Comparison of ENCODE assay signal across 1 cellular context in the genomic region with DNA sequence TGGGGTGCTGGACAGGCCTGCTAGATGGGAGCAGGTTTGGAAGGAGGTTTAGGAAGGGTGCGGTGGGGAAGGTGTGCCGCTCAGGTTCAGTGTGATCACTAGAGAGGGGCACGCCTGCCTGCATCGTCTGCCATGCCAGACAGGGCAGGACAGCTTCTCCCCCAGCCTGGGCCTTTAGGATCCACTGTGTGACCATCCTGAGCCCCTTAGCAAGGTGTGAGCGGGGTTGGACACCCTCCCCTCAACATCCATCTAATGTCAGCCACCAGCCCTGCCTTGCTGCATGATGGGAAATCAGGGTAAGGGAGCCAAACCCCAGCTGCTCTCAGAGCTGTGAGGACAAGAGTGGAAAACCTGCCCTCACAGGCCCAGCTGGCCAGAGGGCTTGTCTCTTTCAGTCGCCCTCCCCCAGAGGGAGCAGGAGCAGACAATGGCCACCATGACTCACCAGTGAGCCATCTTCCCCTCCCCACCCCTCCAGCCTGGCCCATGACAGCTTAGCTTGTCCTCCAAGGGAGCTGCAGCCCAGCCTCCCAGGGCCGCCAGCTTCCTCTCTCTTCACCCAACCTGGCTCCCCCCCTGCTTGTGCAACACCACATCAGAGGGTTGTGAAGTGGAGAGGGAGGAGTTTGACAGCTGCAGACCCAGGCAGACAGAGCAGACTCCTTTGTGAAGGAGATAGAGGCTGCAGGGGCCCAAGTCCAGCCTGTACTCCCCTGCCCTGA.
TF ChIP-seq lines count a peak whose summit lies in the region.

No MANE protein-coding gene starts in this region.

TF ChIP-seq in K562, 482 proteins besides CTCF, POLR2A, EP300 and RAD21 (continued from another document and continues in another):
- TF ChIP-seq CCAR2 (IDR thresholded peaks at IDR 0.05; ENCODE audit: low read depth, low read length): no peak
- TF ChIP-seq CBX2 (IDR thresholded peaks at IDR 0.05; ENCODE audit: insufficient read depth, low read length, poor library complexity, severe bottlenecking): no peak
- TF ChIP-seq ZBTB1 (CRISPR knock-in tag; IDR thresholded peaks at IDR 0.05; ENCODE audit: borderline replicate concordance, low read depth): no peak
- TF ChIP-seq PTRF (tag; IDR thresholded peaks at IDR 0.05): no peak
- TF ChIP-seq, protein P1, sequence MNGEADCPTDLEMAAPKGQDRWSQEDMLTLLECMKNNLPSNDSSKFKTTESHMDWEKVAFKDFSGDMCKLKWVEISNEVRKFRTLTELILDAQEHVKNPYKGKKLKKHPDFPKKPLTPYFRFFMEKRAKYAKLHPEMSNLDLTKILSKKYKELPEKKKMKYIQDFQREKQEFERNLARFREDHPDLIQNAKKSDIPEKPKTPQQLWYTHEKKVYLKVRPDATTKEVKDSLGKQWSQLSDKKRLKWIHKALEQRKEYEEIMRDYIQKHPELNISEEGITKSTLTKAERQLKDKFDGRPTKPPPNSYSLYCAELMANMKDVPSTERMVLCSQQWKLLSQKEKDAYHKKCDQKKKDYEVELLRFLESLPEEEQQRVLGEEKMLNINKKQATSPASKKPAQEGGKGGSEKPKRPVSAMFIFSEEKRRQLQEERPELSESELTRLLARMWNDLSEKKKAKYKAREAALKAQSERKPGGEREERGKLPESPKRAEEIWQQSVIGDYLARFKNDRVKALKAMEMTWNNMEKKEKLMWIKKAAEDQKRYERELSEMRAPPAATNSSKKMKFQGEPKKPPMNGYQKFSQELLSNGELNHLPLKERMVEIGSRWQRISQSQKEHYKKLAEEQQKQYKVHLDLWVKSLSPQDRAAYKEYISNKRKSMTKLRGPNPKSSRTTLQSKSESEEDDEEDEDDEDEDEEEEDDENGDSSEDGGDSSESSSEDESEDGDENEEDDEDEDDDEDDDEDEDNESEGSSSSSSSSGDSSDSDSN (IDR thresholded peaks at IDR 0.05; ENCODE audit: borderline replicate concordance in 1 of 2, low read depth in 2 of 2, low read length in 2 of 2): peak; percentile 74 to 75; a peak in 2 of 4 replicates
- TF ChIP-seq NCOA6 (IDR thresholded peaks at IDR 0.05): no peak
- TF ChIP-seq WHSC1 (IDR thresholded peaks at IDR 0.05; ENCODE audit: low read length): no peak
- TF ChIP-seq ZEB2 (IDR thresholded peaks at IDR 0.05): no peak
- no peak for TF ChIP-seq SRSF1 (IDR thresholded peaks at IDR 0.05; ENCODE audit: low read depth, low read length)
- no peak for TF ChIP-seq ZC3H8 (IDR thresholded peaks at IDR 0.05)
- peak; percentile 21 for TF ChIP-seq ZFP36 (IDR thresholded peaks at IDR 0.05; ENCODE audit: low read depth, low read length, partially characterized antibody)
- no peak for TF ChIP-seq ZFP1 (CRISPR knock-in tag; IDR thresholded peaks at IDR 0.05)
- TF ChIP-seq, protein P2, sequence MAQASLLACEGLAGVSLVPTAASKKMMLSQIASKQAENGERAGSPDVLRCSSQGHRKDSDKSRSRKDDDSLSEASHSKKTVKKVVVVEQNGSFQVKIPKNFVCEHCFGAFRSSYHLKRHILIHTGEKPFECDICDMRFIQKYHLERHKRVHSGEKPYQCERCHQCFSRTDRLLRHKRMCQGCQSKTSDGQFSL (CRISPR knock-in tag; IDR thresholded peaks at IDR 0.05): peak; percentile 96
- TF ChIP-seq, protein P2 (tag; IDR thresholded peaks at IDR 0.05): peak in 1 of 2 experiments; percentile 78; a peak in 2 of 4 replicates
- peak; percentile 69 for TF ChIP-seq NEUROD1 (IDR thresholded peaks at IDR 0.05; ENCODE audit: borderline replicate concordance, low read depth, low read length, partially characterized antibody)
- TF ChIP-seq MECOM (CRISPR knock-in tag; IDR thresholded peaks at IDR 0.05): peak; percentile 72
- no peak for TF ChIP-seq PHB (CRISPR knock-in tag; IDR thresholded peaks at IDR 0.05)
- TF ChIP-seq, protein P3, sequence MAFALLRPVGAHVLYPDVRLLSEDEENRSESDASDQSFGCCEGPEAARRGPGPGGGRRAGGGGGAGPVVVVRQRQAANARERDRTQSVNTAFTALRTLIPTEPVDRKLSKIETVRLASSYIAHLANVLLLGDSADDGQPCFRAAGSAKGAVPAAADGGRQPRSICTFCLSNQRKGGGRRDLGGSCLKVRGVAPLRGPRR (CRISPR knock-in tag; IDR thresholded peaks at IDR 0.05): no peak
- TF ChIP-seq ZNF551 (CRISPR knock-in tag; IDR thresholded peaks at IDR 0.05): no peak
- TF ChIP-seq TCF7L2 (IDR thresholded peaks at IDR 0.05; ENCODE audit: low read depth, low read length): no peak
- TF ChIP-seq ARID1B (IDR thresholded peaks at IDR 0.05): peak; percentile 81
- peak; percentile 75; the same call in 1 of the 2 replicates for TF ChIP-seq EHMT2 (IDR thresholded peaks at IDR 0.05)
- TF ChIP-seq, protein P4, sequence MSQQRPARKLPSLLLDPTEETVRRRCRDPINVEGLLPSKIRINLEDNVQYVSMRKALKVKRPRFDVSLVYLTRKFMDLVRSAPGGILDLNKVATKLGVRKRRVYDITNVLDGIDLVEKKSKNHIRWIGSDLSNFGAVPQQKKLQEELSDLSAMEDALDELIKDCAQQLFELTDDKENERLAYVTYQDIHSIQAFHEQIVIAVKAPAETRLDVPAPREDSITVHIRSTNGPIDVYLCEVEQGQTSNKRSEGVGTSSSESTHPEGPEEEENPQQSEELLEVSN (IDR thresholded peaks at IDR 0.05; ENCODE audit: borderline replicate concordance in 1 of 2, extremely low read depth in 1 of 2, insufficient read depth in 1 of 2, insufficient read length in 1 of 2, low read depth in 1 of 2, low read length in 1 of 2, poor library complexity in 1 of 2, severe bottlenecking in 1 of 2): peak in 1 of 2 experiments; percentile 25
- peak; percentile 91; the same call in 1 of the 2 replicates for TF ChIP-seq HDGF (IDR thresholded peaks at IDR 0.05)
- TF ChIP-seq PHF8 (IDR thresholded peaks at IDR 0.05; ENCODE audit: borderline replicate concordance, low read length): peak; percentile 26; the same call in 1 of the 2 replicates
- peak in 1 of 2 experiments; percentile 41; a peak in 1 of 4 replicates for TF ChIP-seq ARNT (IDR thresholded peaks at IDR 0.05)
- no peak for TF ChIP-seq ZNF695 (CRISPR knock-in tag; IDR thresholded peaks at IDR 0.05)
- no peak for TF ChIP-seq HNRNPK (IDR thresholded peaks at IDR 0.05; ENCODE audit: low read depth, low read length, poor library complexity, severe bottlenecking)
- no peak for TF ChIP-seq TBL1XR1 (IDR thresholded peaks at IDR 0.05; ENCODE audit: low read length in 2 of 2)
- TF ChIP-seq KDM4B (IDR thresholded peaks at IDR 0.05; ENCODE audit: borderline replicate concordance in 2 of 2, low read depth in 1 of 2): 0 out of 4 replicates have a peak, but pooled peaks of 1 of the 2 experiments have one; percentile 46
- TF ChIP-seq JUND (IDR thresholded peaks at IDR 0.05; ENCODE audit: borderline replicate concordance, low read depth, low read length): peak; percentile 98
- peak; percentile 97 for TF ChIP-seq JUND (tag; IDR thresholded peaks at IDR 0.05; ENCODE audit: borderline replicate concordance, low read depth, low read length)
- TF ChIP-seq MEF2A (IDR thresholded peaks at IDR 0.05; ENCODE audit: control insufficient read depth, low read depth, low read length): no peak
- peak; percentile 70 for TF ChIP-seq HDAC2 (IDR thresholded peaks at IDR 0.05)
- 0 out of 2 replicates have a peak, but pooled peaks have one; percentile 50 for TF ChIP-seq SMAD4 (CRISPR knock-in tag; conservative IDR thresholded peaks at IDR 0.05)
- peak; percentile 59; the same call in 1 of the 2 replicates for TF ChIP-seq SP1 (CRISPR knock-in tag; IDR thresholded peaks at IDR 0.05)
- TF ChIP-seq NBN (IDR thresholded peaks at IDR 0.05; ENCODE audit: low read depth): peak; percentile 68; the same call in 1 of the 2 replicates
- peak; percentile 22 to 37; a peak in 1 of 4 replicates for TF ChIP-seq TRIM24 (IDR thresholded peaks at IDR 0.05)
- TF ChIP-seq ZNF79 (CRISPR knock-in tag; IDR thresholded peaks at IDR 0.05; ENCODE audit: low read depth): no peak
- TF ChIP-seq ZNF175 (CRISPR knock-in tag; IDR thresholded peaks at IDR 0.05; ENCODE audit: low read depth): peak; percentile 71; the same call in 1 of the 2 replicates
- no peak for TF ChIP-seq EZH2 (IDR thresholded peaks at IDR 0.05; ENCODE audit: borderline replicate concordance, low read depth, low read length)
- TF ChIP-seq DIDO1 (tag; IDR thresholded peaks at IDR 0.05; ENCODE audit: low read depth): no peak; the same call in 1 of the 2 replicates
- no peak for TF ChIP-seq ZSCAN32 (CRISPR knock-in tag; IDR thresholded peaks at IDR 0.05)
- peak; percentile 40 for TF ChIP-seq RBBP5 (IDR thresholded peaks at IDR 0.05; ENCODE audit: borderline replicate concordance, insufficient read depth, low read length, poor library complexity, severe bottlenecking)
- TF ChIP-seq, protein P5, sequence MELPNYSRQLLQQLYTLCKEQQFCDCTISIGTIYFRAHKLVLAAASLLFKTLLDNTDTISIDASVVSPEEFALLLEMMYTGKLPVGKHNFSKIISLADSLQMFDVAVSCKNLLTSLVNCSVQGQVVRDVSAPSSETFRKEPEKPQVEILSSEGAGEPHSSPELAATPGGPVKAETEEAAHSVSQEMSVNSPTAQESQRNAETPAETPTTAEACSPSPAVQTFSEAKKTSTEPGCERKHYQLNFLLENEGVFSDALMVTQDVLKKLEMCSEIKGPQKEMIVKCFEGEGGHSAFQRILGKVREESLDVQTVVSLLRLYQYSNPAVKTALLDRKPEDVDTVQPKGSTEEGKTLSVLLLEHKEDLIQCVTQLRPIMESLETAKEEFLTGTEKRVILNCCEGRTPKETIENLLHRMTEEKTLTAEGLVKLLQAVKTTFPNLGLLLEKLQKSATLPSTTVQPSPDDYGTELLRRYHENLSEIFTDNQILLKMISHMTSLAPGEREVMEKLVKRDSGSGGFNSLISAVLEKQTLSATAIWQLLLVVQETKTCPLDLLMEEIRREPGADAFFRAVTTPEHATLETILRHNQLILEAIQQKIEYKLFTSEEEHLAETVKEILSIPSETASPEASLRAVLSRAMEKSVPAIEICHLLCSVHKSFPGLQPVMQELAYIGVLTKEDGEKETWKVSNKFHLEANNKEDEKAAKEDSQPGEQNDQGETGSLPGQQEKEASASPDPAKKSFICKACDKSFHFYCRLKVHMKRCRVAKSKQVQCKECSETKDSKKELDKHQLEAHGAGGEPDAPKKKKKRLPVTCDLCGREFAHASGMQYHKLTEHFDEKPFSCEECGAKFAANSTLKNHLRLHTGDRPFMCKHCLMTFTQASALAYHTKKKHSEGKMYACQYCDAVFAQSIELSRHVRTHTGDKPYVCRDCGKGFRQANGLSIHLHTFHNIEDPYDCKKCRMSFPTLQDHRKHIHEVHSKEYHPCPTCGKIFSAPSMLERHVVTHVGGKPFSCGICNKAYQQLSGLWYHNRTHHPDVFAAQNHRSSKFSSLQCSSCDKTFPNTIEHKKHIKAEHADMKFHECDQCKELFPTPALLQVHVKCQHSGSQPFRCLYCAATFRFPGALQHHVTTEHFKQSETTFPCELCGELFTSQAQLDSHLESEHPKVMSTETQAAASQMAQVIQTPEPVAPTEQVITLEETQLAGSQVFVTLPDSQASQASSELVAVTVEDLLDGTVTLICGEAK (IDR thresholded peaks at IDR 0.05): no peak
- TF ChIP-seq, protein P5 (CRISPR knock-in tag; IDR thresholded peaks at IDR 0.05): no peak
- TF ChIP-seq CEBPB (tag; IDR thresholded peaks at IDR 0.05): peak; percentile 99
- TF ChIP-seq SMARCC2 (IDR thresholded peaks at IDR 0.05; ENCODE audit: low read depth): no peak
- TF ChIP-seq ZNF707 (CRISPR knock-in tag; conservative IDR thresholded peaks at IDR 0.05): no peak
- no peak for TF ChIP-seq PPARD (CRISPR knock-in tag; IDR thresholded peaks at IDR 0.05)
- TF ChIP-seq SREBF1 (IDR thresholded peaks at IDR 0.05; ENCODE audit: borderline replicate concordance, low read depth, low read length): 0 out of 2 replicates have a peak, but pooled peaks have one; percentile 33
- TF ChIP-seq ZBTB17 (CRISPR knock-in tag; IDR thresholded peaks at IDR 0.05): no peak
- TF ChIP-seq DMBX1 (CRISPR knock-in tag; IDR thresholded peaks at IDR 0.05; ENCODE audit: borderline replicate concordance): 0 out of 2 replicates have a peak, but pooled peaks have one; percentile 34
- TF ChIP-seq NONO (IDR thresholded peaks at IDR 0.05; ENCODE audit: low read depth in 2 of 2, low read length in 1 of 2): no peak
- no peak for TF ChIP-seq CXXC5 (CRISPR knock-in tag; IDR thresholded peaks at IDR 0.05)
